Comparison of ENCODE assay signal across 29 cellular contexts in genomic region chr18:3528251-3528650, GRCh38.
DNase-seq lines count a peak whose midpoint lies in the region; ATAC-seq and TF ChIP-seq lines count a peak whose summit lies in the region.
"Had no signal": no experiment of that assay in that cellular context is flagged by ENCODE, and none has a peak within 500 bp of the region (broad histone marks: within the 10 kb centered on the region; RNA-seq: fewer than 3 reads in every experiment).

No MANE protein-coding gene starts in this region.

- H3K4me3 Mint-ChIP-seq in mesothelial cell of epicardium: no peak overlapping the region
- H3K4me3 Mint-ChIP-seq: natural killer cell had no signal

- no peaks in the 10 kb centered on the region for H3K27me3 Mint-ChIP-seq in mesothelial cell of epicardium (ENCODE audit: low read depth)

- H3K36me3 Mint-ChIP-seq in mesothelial cell of epicardium: no peaks in the 10 kb centered on the region
- H3K36me3 Mint-ChIP-seq: natural killer cell had no signal

- in situ Hi-C loops in G401 (cut with HindIII; ENCODE audit: low sequenced_read_pairs): no loop called here

- H3K27ac ChIP-seq in OCI-LY3 (ENCODE audit: low read length): peak overlapping the region; percentile 25; the same call in 1 of the 2 replicates
- H3K27ac ChIP-seq: 22Rv1; BLaER1 treated with 17β-estradiol and CSF1 and Interleukin-3, amounts not matched to agents 10 nM and 100 nM; breast epithelium; gastroesophageal sphincter; lower lobe of right lung; Peyer's patch; psoas muscle had no signal

- no peaks in the 10 kb centered on the region; the same call in 1 of the 2 replicates for H3K79me2 ChIP-seq in OCI-LY3 (ENCODE audit: low read length)

- ATAC-seq in HG03039 (IDR thresholded peaks at IDR 0.05; ENCODE audit: unreplicated experiment): no peak
- ATAC-seq: gastroesophageal sphincter, lower lobe of right lung, natural killer cell, psoas muscle, sciatic nerve had no signal

- peaks cover 49% of the 10 kb centered on the region for H3K4me1 Mint-ChIP-seq in mesothelial cell of epicardium

- peaks cover 9% of the 10 kb centered on the region for H3K36me3 ChIP-seq in OCI-LY3 (replicated peaks; ENCODE audit: low read depth, low read length)
- H3K36me3 ChIP-seq: BLaER1 treated with 17β-estradiol and CSF1 and Interleukin-3, amounts not matched to agents 10 nM and 100 nM; breast epithelium; gastroesophageal sphincter; lower lobe of right lung; Peyer's patch had no signal

- H3K4me1 ChIP-seq in OCI-LY3 (ENCODE audit: low read length): peaks cover 55% of the 10 kb centered on the region
- H3K4me1 ChIP-seq: BLaER1 treated with 17β-estradiol and CSF1 and Interleukin-3, amounts not matched to agents 10 nM and 100 nM; breast epithelium; gastroesophageal sphincter had no signal

- H3K4me3 ChIP-seq in OCI-LY3 (ENCODE audit: low read length): no peak overlapping the region
- H3K4me3 ChIP-seq: BLaER1 treated with 17β-estradiol and CSF1 and Interleukin-3, amounts not matched to agents 10 nM and 100 nM; breast epithelium; gastroesophageal sphincter; lower lobe of right lung; Peyer's patch; psoas muscle had no signal

- no peak for TF ChIP-seq CTCF in OCI-LY3 (IDR thresholded peaks at IDR 0.05; ENCODE audit: low read depth, low read length)
- TF ChIP-seq CTCF in mesothelial cell of epicardium (IDR thresholded peaks at IDR 0.05; ENCODE audit: unreplicated experiment): no peak

- no peaks in the 10 kb centered on the region for H4K20me1 ChIP-seq in OCI-LY3 (ENCODE audit: insufficient read depth, low read length)
- H4K20me1 ChIP-seq: BLaER1 treated with 17β-estradiol and CSF1 and Interleukin-3, amounts not matched to agents 10 nM and 100 nM had no signal

- no peak overlapping the region for H3K4me2 ChIP-seq in OCI-LY3 (ENCODE audit: low read length)
- H3K4me2 ChIP-seq: BLaER1 treated with 17β-estradiol and CSF1 and Interleukin-3, amounts not matched to agents 10 nM and 100 nM had no signal

- peaks cover 10% of the 10 kb centered on the region; the same call in 1 of the 2 replicates for H3K9me3 ChIP-seq in OCI-LY3 (ENCODE audit: insufficient read depth, low read length)
- H3K9me3 ChIP-seq: psoas muscle had no signal

- H3K9ac ChIP-seq in OCI-LY3 (ENCODE audit: low read length): no peak overlapping the region
- H3K9ac ChIP-seq: BLaER1 treated with 17β-estradiol and CSF1 and Interleukin-3, amounts not matched to agents 10 nM and 100 nM had no signal

- H3K9me3 Mint-ChIP-seq in mesothelial cell of epicardium: no peaks in the 10 kb centered on the region
- H3K9me3 Mint-ChIP-seq: natural killer cell had no signal

- peak overlapping the region; percentile 93 for H3K27ac Mint-ChIP-seq in mesothelial cell of epicardium
- H3K27ac Mint-ChIP-seq: activated T-helper 2 cell treated with anti-CD3 and anti-CD28 coated beads, Interferon-gamma antibody, Interleukin-2, Interleukin-4, amounts not matched to agents 10 μg/mL and 5 μg/mL and 100 μg/mL, durations not matched to agents 14 hours and 24 hours and 36 hours; natural killer cell had no signal

- H3K27me3 ChIP-seq in OCI-LY3 (ENCODE audit: low read depth, low read length): no peaks in the 10 kb centered on the region
- H3K27me3 ChIP-seq: BLaER1 treated with 17β-estradiol and CSF1 and Interleukin-3, amounts not matched to agents 10 nM and 100 nM; breast epithelium; gastroesophageal sphincter; Peyer's patch had no signal

- DNase-seq in DMS 273 (lab: John Stamatoyannopoulos, UW; ENCODE audit: unreplicated experiment): peak; percentile 13
- no peak for DNase-seq in DMS 273 treated with DMSO at 0.1 percent for 48 hours (lab: John Stamatoyannopoulos, UW)
- peak; percentile 29 for DNase-seq in NCI-H1694 treated with DMSO at 0.1 percent for 48 hours (lab: John Stamatoyannopoulos, UW)
- DNase-seq in mesothelial cell of epicardium (ENCODE audit: low spot score in 2 of 2, unreplicated experiment in 2 of 2): no peak
- no peak for DNase-seq in NCI-H187 (lab: John Stamatoyannopoulos, UW)
- no peak for DNase-seq in G401 (ENCODE audit: low spot score)
- DNase-seq: activated naive CD4-positive, alpha-beta T cell treated with anti-CD3 and anti-CD28 coated beads, Interleukin-2, amount 50 U/mL, for 16 hours; activated T-cell treated with anti-CD3 and anti-CD28 coated beads for 4 hours; COR-L47; effector CD4-positive, alpha-beta T cell; kidney glomerular epithelial cell; lower lobe of right lung; natural killer cell; NCI-H1930; NCI-H524; Peyer's patch; psoas muscle; SHP77; stimulated activated CD4-positive, alpha-beta T cell treated with anti-CD3 and anti-CD28 coated beads, Interleukin-15, amount 100 ng/mL, for 24 hours; stimulated activated CD4-positive, alpha-beta T cell treated with anti-CD3 and anti-CD28 coated beads, Interleukin-4, amount 100 ng/mL, for 4 hours; trophoblast cell had no signal

- no peak overlapping the region for H2AFZ ChIP-seq in OCI-LY3 (ENCODE audit: low read depth, low read length)

Comparison
In these comparisons a context has a peak if more than half of its experiments do, and no peak if none do; other contexts are left out.
1. DNase-seq: peak in DMS 273 (single experiment) and NCI-H1694 treated with DMSO at 0.1 percent for 48 hours (single experiment); none in DMS 273 treated with DMSO at 0.1 percent for 48 hours (single experiment), mesothelial cell of epicardium (0 of 2), NCI-H187 (0 of 2) and G401 (single experiment).